In the genomic region with DNA sequence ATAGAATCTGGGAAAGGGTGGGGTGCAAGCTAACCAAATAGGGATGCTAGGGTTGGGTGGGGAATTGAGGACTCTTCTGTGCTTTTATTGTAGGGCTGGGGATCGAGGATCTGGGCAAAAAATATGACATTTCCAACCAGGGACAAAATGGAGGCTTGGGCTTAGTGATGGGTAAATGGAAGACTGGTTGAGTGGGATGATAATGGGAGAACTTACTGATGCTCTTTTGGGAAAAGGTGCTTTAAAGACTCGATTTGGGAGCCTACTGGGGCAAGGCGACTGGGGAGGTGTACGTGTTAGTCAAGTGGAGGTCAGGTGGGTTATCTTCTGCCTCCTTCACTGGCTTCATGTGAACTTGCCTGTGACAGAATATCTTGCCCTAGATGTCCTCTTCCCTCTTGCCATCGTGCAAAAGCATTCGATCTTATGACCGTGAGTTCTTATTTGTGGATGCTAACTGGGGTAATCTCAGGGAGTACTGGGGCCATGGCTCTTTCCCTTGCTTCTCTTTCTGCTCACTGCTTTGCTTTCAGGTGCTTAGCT, we compare ENCODE assay signal across 1 cellular context.
A peak's percentile ranks its signal among the peaks of the same experiment; 100 is the strongest.
TF ChIP-seq lines count a peak whose summit lies in the region.

No MANE protein-coding gene starts in this region.

TF ChIP-seq in HepG2, 621 proteins besides CTCF, POLR2A, EP300 and RAD21:
- TF ChIP-seq MAFG (CRISPR knock-in tag; IDR thresholded peaks at IDR 0.05) (no peak), POLR2G (IDR thresholded peaks at IDR 0.05; ENCODE audit: low read depth, low read length) (peak; percentile 28)
